28 cellular contexts compared by ENCODE assay signal in the genomic region with DNA sequence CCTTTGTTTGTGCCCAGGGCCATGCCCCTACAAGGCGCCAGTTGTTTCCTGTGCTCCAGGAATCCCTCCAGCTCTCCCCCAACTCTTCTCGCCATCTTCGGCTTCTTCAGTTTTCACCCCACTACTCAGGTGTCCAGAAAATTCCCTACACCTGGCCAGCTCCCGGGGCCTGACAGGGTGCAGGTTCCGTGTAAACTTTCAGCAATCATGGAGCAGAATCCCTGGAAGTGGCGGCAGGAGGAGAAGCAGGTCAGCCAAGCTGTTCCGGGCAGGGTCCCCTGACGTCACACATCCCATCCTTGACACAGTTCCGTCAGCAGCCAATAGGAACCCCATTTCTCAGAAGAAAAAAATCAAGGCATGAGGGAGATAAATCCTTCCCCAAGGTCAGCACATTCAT. TPM values are rescaled to one million over a fixed set of nuclear protein-coding genes. Genes with fewer than 3 reads are reported as not detected.
"Had no signal": no experiment of that assay in that cellular context is flagged by ENCODE, and none has a peak within 500 bp of the region (broad histone marks: within the 10 kb centered on the region; RNA-seq: fewer than 3 reads in every experiment).

No MANE protein-coding gene starts in this region.

- H3K4me1 Mint-ChIP-seq: activated naive CD4-positive, alpha-beta T cell treated with anti-CD3 and anti-CD28 coated beads, Interleukin-2, amount 50 U/mL, for 24 hours; T-cell had no signal

- H3K4me3 Mint-ChIP-seq: activated CD8-positive, alpha-beta T cell treated with anti-CD3 and anti-CD28 coated beads for 36 hours; activated naive CD4-positive, alpha-beta T cell treated with anti-CD3 and anti-CD28 coated beads, Interleukin-2, amount 50 U/mL, for 24 hours; activated T-cell treated with anti-CD3 and anti-CD28 coated beads, Interleukin-2, amount 50 U/mL, for 72 hours; T-cell had no signal

- DNase-seq: activated CD4-positive, alpha-beta T cell treated with anti-CD3 and anti-CD28 coated beads for 4 hours; activated CD8-positive, alpha-beta memory T cell treated with anti-CD3 and anti-CD28 coated beads, Interleukin-2, amount 50 U/mL, for 4 hours; activated CD8-positive, alpha-beta T cell treated with anti-CD3 and anti-CD28 coated beads for 36 hours; activated naive CD4-positive, alpha-beta T cell; activated T-cell treated with anti-CD3 and anti-CD28 coated beads, Interleukin-2, amount 50 U/mL, for 72 hours; brain microvascular endothelial cell; cerebellar nuclear complex; NCI-H1092 treated with DMSO at 0.1 percent for 48 hours; NCI-H1417 treated with DMSO at 0.1 percent for 48 hours; NCI-H1694; NCI-H2029 treated with DMSO at 0.1 percent for 48 hours; NCI-H345; NCI-H510A; NCI-H526 treated with DMSO at 0.1 percent for 48 hours; NCI-H82; OCI-M1; RPMI8226; T-cell had no signal

- ATAC-seq: activated CD8-positive, alpha-beta T cell treated with anti-CD3 and anti-CD28 coated beads for 36 hours; activated T-cell treated with anti-CD3 and anti-CD28 coated beads, Interleukin-2, amount 50 U/mL, for 72 hours; Panc1; Right ventricle myocardium inferior; T-cell had no signal

- H3K36me3 Mint-ChIP-seq: activated naive CD4-positive, alpha-beta T cell treated with anti-CD3 and anti-CD28 coated beads, Interleukin-2, amount 50 U/mL, for 24 hours; T-cell had no signal

- H3K4me3 ChIP-seq: cardiac muscle cell, SK-N-MC had no signal

- H3K9me3 Mint-ChIP-seq: activated CD8-positive, alpha-beta T cell treated with anti-CD3 and anti-CD28 coated beads for 36 hours; activated naive CD4-positive, alpha-beta T cell treated with anti-CD3 and anti-CD28 coated beads, Interleukin-2, amount 50 U/mL, for 24 hours; activated T-cell treated with anti-CD3 and anti-CD28 coated beads, Interleukin-2, amount 50 U/mL, for 72 hours; activated T-helper 2 cell treated with anti-CD3 and anti-CD28 coated beads, Interferon-gamma antibody, Interleukin-2, Interleukin-4, amounts not matched to agents 10 μg/mL and 5 μg/mL and 100 μg/mL, durations not matched to agents 14 hours and 24 hours and 36 hours had no signal

- H3K27ac ChIP-seq: brain microvascular endothelial cell, cardiac muscle cell, KMS-11, SK-N-MC, VCaP had no signal

- H3K27ac Mint-ChIP-seq: activated CD8-positive, alpha-beta T cell treated with anti-CD3 and anti-CD28 coated beads for 36 hours; activated naive CD4-positive, alpha-beta T cell treated with anti-CD3 and anti-CD28 coated beads, Interleukin-2, amount 50 U/mL, for 24 hours; activated T-cell treated with anti-CD3 and anti-CD28 coated beads, Interleukin-2, amount 50 U/mL, for 72 hours; activated T-helper 2 cell treated with anti-CD3 and anti-CD28 coated beads, Interferon-gamma antibody, Interleukin-2, Interleukin-4, amounts not matched to agents 10 μg/mL and 5 μg/mL and 100 μg/mL, durations not matched to agents 14 hours and 24 hours and 36 hours; T-cell had no signal

RNA-seq across cellular contexts. Expression of gene ADGRD2, which starts 12.2 kb away (rescaled TPM):
- total RNA-seq: activated CD8-positive, alpha-beta T cell treated with anti-CD3 and anti-CD28 coated beads for 36 hours; activated T-cell treated with anti-CD3 and anti-CD28 coated beads, Interleukin-2, amount 50 U/mL, for 72 hours; activated T-helper 2 cell treated with anti-CD3 and anti-CD28 coated beads, Interferon-gamma antibody, Interleukin-2, Interleukin-4, amounts not matched to agents 10 μg/mL and 5 μg/mL and 100 μg/mL, durations not matched to agents 14 hours and 24 hours and 36 hours; cardiac muscle cell; MCF 10A; Right ventricle myocardium inferior; T-cell; T-helper 2 cell treated with Interferon-gamma antibody and Interleukin-4, amounts not matched to agents 100 ng/mL and 5 ng/mL, for 36 hours had no signal
